ENCODE assay signal across 19 cellular contexts in genomic region chr4:36509816-36510215, GRCh38.
DNase-seq lines count a peak whose midpoint lies in the region; ATAC-seq and TF ChIP-seq lines count a peak whose summit lies in the region.
"Had no signal": no experiment of that assay in that cellular context is flagged by ENCODE, and none has a peak within 500 bp of the region (broad histone marks: within the 10 kb centered on the region; RNA-seq: fewer than 3 reads in every experiment).

No MANE protein-coding gene starts in this region.

- ATAC-seq in stimulated activated naive B cell treated with anti-CD40 and anti-IgM and Interleukin-4, amounts not matched to agents 10 μg/mL and 1 μg/mL and 100 μg/mL, for 72 hours (replicated peaks), result no peak
- ATAC-seq in GM21576 (IDR thresholded peaks at IDR 0.05; ENCODE audit: unreplicated experiment), result no peak
- ATAC-seq: CD8-positive, alpha-beta T cell; GM23338 had no signal

- H3K79me2 ChIP-seq in MM.1S (ENCODE audit: low read length), result no peaks in the 10 kb centered on the region

- H3K4me1 Mint-ChIP-seq in stimulated activated naive B cell treated with anti-CD40 and anti-IgM and Interleukin-4, amounts not matched to agents 10 μg/mL and 1 μg/mL and 100 μg/mL, for 72 hours, result no peaks in the 10 kb centered on the region
- H3K4me1 Mint-ChIP-seq: CD4-positive, CD25-positive, alpha-beta regulatory T cell had no signal

- no peaks in the 10 kb centered on the region for H3K36me3 Mint-ChIP-seq in stimulated activated naive B cell treated with anti-CD40 and anti-IgM and Interleukin-4, amounts not matched to agents 10 μg/mL and 1 μg/mL and 100 μg/mL, for 72 hours
- H3K36me3 Mint-ChIP-seq: CD4-positive, CD25-positive, alpha-beta regulatory T cell; CD8-positive, alpha-beta T cell had no signal

- no peaks in the 10 kb centered on the region for H3K9me2 ChIP-seq in MM.1S (replicated peaks; ENCODE audit: insufficient read depth, low read length)

- no peaks in the 10 kb centered on the region for H4K20me1 ChIP-seq in BLaER1
- H4K20me1 ChIP-seq in BLaER1 treated with 17β-estradiol and CSF1 and Interleukin-3, amounts not matched to agents 10 nM and 100 nM, result no peaks in the 10 kb centered on the region
- no peaks in the 10 kb centered on the region for H4K20me1 ChIP-seq in MM.1S (ENCODE audit: insufficient read depth, low read length)

- H3K9me3 Mint-ChIP-seq in stimulated activated naive B cell treated with anti-CD40 and anti-IgM and Interleukin-4, amounts not matched to agents 10 μg/mL and 1 μg/mL and 100 μg/mL, for 72 hours, result peaks cover 0 to 3% of the 10 kb centered on the region in 2 donors
- H3K9me3 Mint-ChIP-seq: CD8-positive, alpha-beta T cell; GM23338 had no signal

- H2AFZ ChIP-seq in MM.1S (ENCODE audit: low read length), result no peak overlapping the region

- H3K36me3 ChIP-seq in BLaER1 (no peaks in the 10 kb centered on the region), MM.1S (replicated peaks; ENCODE audit: insufficient read depth, low read length) (no peaks in the 10 kb centered on the region)
- no peaks in the 10 kb centered on the region for H3K36me3 ChIP-seq in BLaER1 treated with 17β-estradiol and CSF1 and Interleukin-3, amounts not matched to agents 10 nM and 100 nM
- H3K36me3 ChIP-seq: BE2C had no signal

- H3F3A ChIP-seq in MM.1S (ENCODE audit: insufficient read depth, low read length), result no peaks in the 10 kb centered on the region

- no peak overlapping the region for H3K27ac Mint-ChIP-seq in stimulated activated naive B cell treated with anti-CD40 and anti-IgM and Interleukin-4, amounts not matched to agents 10 μg/mL and 1 μg/mL and 100 μg/mL, for 72 hours
- H3K27ac Mint-ChIP-seq: CD4-positive, CD25-positive, alpha-beta regulatory T cell; CD8-positive, alpha-beta T cell; GM23338; H9; HFFc6 had no signal

- H3K4me3 Mint-ChIP-seq in stimulated activated naive B cell treated with anti-CD40 and anti-IgM and Interleukin-4, amounts not matched to agents 10 μg/mL and 1 μg/mL and 100 μg/mL, for 72 hours, result no peak overlapping the region
- H3K4me3 Mint-ChIP-seq: CD4-positive, CD25-positive, alpha-beta regulatory T cell; CD8-positive, alpha-beta T cell; GM23338; H9; HFFc6 had no signal

- H3K27me3 Mint-ChIP-seq in stimulated activated naive B cell treated with anti-CD40 and anti-IgM and Interleukin-4, amounts not matched to agents 10 μg/mL and 1 μg/mL and 100 μg/mL, for 72 hours, result no peaks in the 10 kb centered on the region

- TF ChIP-seq CTCF in MM.1S (IDR thresholded peaks at IDR 0.05; ENCODE audit: low read length), result no peak

- H3K4me2 ChIP-seq in BLaER1, result peak overlapping the region; percentile 81; the same call in 1 of the 2 replicates
- H3K4me2 ChIP-seq in BLaER1 treated with 17β-estradiol and CSF1 and Interleukin-3, amounts not matched to agents 10 nM and 100 nM, result peak overlapping the region in 6 of 11 experiments; percentile 1 to 85 (median 50); a peak in 7 of 22 replicates
- no peak overlapping the region for H3K4me2 ChIP-seq in MM.1S (ENCODE audit: low read depth, low read length)
- H3K4me2 ChIP-seq: GM23338 had no signal

- DNase-seq in NCI-H69 (lab: John Stamatoyannopoulos, UW) (peak; percentile 1), SW480 (ENCODE audit: low spot score) (peak; percentile 4), MM.1S (no peak), NCI-H1436 treated with DMSO at 0.1 percent for 48 hours (lab: John Stamatoyannopoulos, UW) (no peak)
- no peak for DNase-seq in stimulated activated naive B cell treated with anti-CD40 and anti-IgM and Interleukin-4, amounts not matched to agents 10 μg/mL and 1 μg/mL and 100 μg/mL, for 72 hours
- DNase-seq: AML-193; BE2C; Caco-2; CD4-positive, CD25-positive, alpha-beta regulatory T cell; CD8-positive, alpha-beta T cell; DMS153; DND-41; H9; HFFc6 had no signal

- H3K27me3 ChIP-seq in BLaER1 (no peaks in the 10 kb centered on the region), MM.1S (replicated peaks; ENCODE audit: insufficient read depth, low read length) (no peaks in the 10 kb centered on the region)
- H3K27me3 ChIP-seq in BLaER1 treated with 17β-estradiol and CSF1 and Interleukin-3, amounts not matched to agents 10 nM and 100 nM, result peaks cover 0 to 10% (median 0%) of the 10 kb centered on the region in 11 experiments; a peak in 2 of 22 replicates
- H3K27me3 ChIP-seq: BE2C had no signal

- peaks cover 37% of the 10 kb centered on the region for H3K4me1 ChIP-seq in BLaER1
- peaks cover 15 to 37% (median 26%) of the 10 kb centered on the region in 10 experiments for H3K4me1 ChIP-seq in BLaER1 treated with 17β-estradiol and CSF1 and Interleukin-3, amounts not matched to agents 10 nM and 100 nM
- no peaks in the 10 kb centered on the region for H3K4me1 ChIP-seq in MM.1S (ENCODE audit: low read length)
- H3K4me1 ChIP-seq: BE2C, Caco-2 had no signal

- peaks cover 5% of the 10 kb centered on the region for H3K9me3 ChIP-seq in BLaER1
- peaks cover 0 to 8% (median 0%) of the 10 kb centered on the region in 11 experiments; a peak in 3 of 22 replicates for H3K9me3 ChIP-seq in BLaER1 treated with 17β-estradiol and CSF1 and Interleukin-3, amounts not matched to agents 10 nM and 100 nM (replicated peaks in 1 of 11)
- no peaks in the 10 kb centered on the region for H3K9me3 ChIP-seq in MM.1S (replicated peaks; ENCODE audit: insufficient read depth, low read length)
- H3K9me3 ChIP-seq: BE2C, Caco-2 had no signal

- H3K27ac ChIP-seq in BLaER1 (no peak overlapping the region), MM.1S (ENCODE audit: low read length) (no peak overlapping the region)
- no peak overlapping the region for H3K27ac ChIP-seq in BLaER1 treated with 17β-estradiol and CSF1 and Interleukin-3, amounts not matched to agents 10 nM and 100 nM
- H3K27ac ChIP-seq: C4-2B had no signal

- H3K4me3 ChIP-seq in BLaER1 (no peak overlapping the region), MM.1S (ENCODE audit: low read length) (no peak overlapping the region)
- no peak overlapping the region for H3K4me3 ChIP-seq in BLaER1 treated with 17β-estradiol and CSF1 and Interleukin-3, amounts not matched to agents 10 nM and 100 nM
- H3K4me3 ChIP-seq: GM23338 had no signal

- H3K9ac ChIP-seq in BLaER1 (no peak overlapping the region), MM.1S (ENCODE audit: low read length) (no peak overlapping the region)
- H3K9ac ChIP-seq in BLaER1 treated with 17β-estradiol and CSF1 and Interleukin-3, amounts not matched to agents 10 nM and 100 nM, result no peak overlapping the region

Comparison
In these comparisons a context has a peak if more than half of its experiments do, and no peak if none do; other contexts are left out.
1. DNase-seq: peak in NCI-H69 (single experiment) and SW480 (single experiment); none in MM.1S (single experiment), stimulated activated naive B cell treated with anti-CD40 and anti-IgM and Interleukin-4, amounts not matched to agents 10 μg/mL and 1 μg/mL and 100 μg/mL, for 72 hours (single experiment) and NCI-H1436 treated with DMSO at 0.1 percent for 48 hours (single experiment).